In genomic region chr17:8976638-8977037, GRCh38 we compare ENCODE assay signal across 1 cellular context.
TF ChIP-seq lines count a peak whose summit lies in the region.

No MANE protein-coding gene starts in this region.

TF ChIP-seq in GM12878, 131 proteins besides CTCF, POLR2A, EP300 and RAD21 (continued from another document):
- peak; percentile 31; the same call in 1 of the 2 replicates for TF ChIP-seq CREB1 (IDR thresholded peaks at IDR 0.05; ENCODE audit: low read depth)
- TF ChIP-seq ATF7 (IDR thresholded peaks at IDR 0.05; ENCODE audit: low read depth) = peak; percentile 88
- TF ChIP-seq YY1 (IDR thresholded peaks at IDR 0.05; ENCODE audit: low read depth, low read length) = peak; percentile 39; the same call in 1 of the 2 replicates
- TF ChIP-seq SKIL (IDR thresholded peaks at IDR 0.05; ENCODE audit: low read depth, poor library complexity, severe bottlenecking) = peak; percentile 32
- TF ChIP-seq BRCA1 (IDR thresholded peaks at IDR 0.05; ENCODE audit: low read depth, low read length) = no peak
- TF ChIP-seq ATF2 (IDR thresholded peaks at IDR 0.05; ENCODE audit: low read length) = peak; percentile 94
- no peak for TF ChIP-seq ELK1 (IDR thresholded peaks at IDR 0.05; ENCODE audit: low read depth, low read length)
- TF ChIP-seq MEF2B (IDR thresholded peaks at IDR 0.05; ENCODE audit: partially characterized antibody, poor library complexity, severe bottlenecking) = peak; percentile 44
- TF ChIP-seq TCF12 (IDR thresholded peaks at IDR 0.05; ENCODE audit: low read depth, low read length) = peak; percentile 82
- no peak for TF ChIP-seq RCOR1 (conservative IDR thresholded peaks at IDR 0.05; ENCODE audit: low read depth, low read length)
- peak; percentile 47; the same call in 1 of the 2 replicates for TF ChIP-seq RUNX3 (IDR thresholded peaks at IDR 0.05; ENCODE audit: low read length)
- TF ChIP-seq RAD51 (IDR thresholded peaks at IDR 0.05) = 0 out of 2 replicates have a peak, but pooled peaks have one; percentile 34
- peak; percentile 81; the same call in 1 of the 2 replicates for TF ChIP-seq NFIC (IDR thresholded peaks at IDR 0.05; ENCODE audit: low read depth, low read length)
- no peak for TF ChIP-seq ZSCAN29 (IDR thresholded peaks at IDR 0.05)
- TF ChIP-seq BCL3 (IDR thresholded peaks at IDR 0.05; ENCODE audit: borderline replicate concordance, insufficient read depth, low read depth, low read length, poor library complexity, severe bottlenecking) = peak; percentile 93
- peak; percentile 47 to 48 for TF ChIP-seq IKZF2 (IDR thresholded peaks at IDR 0.05)
- peak; percentile 86 for TF ChIP-seq FOXM1 (IDR thresholded peaks at IDR 0.05; ENCODE audit: low read depth, low read length)
- TF ChIP-seq CUX1 (IDR thresholded peaks at IDR 0.05; ENCODE audit: insufficient replicate concordance, low read depth, low read length) = peak; percentile 45
- peak; percentile 51; the same call in 1 of the 2 replicates for TF ChIP-seq ZNF687 (IDR thresholded peaks at IDR 0.05)
- TF ChIP-seq EED (IDR thresholded peaks at IDR 0.05; ENCODE audit: low read depth) = peak; percentile 47; the same call in 1 of the 2 replicates
- TF ChIP-seq JUNB (IDR thresholded peaks at IDR 0.05) = peak; percentile 48; the same call in 1 of the 2 replicates
- TF ChIP-seq TCF3 (IDR thresholded peaks at IDR 0.05; ENCODE audit: borderline replicate concordance, insufficient read depth, low read depth, low read length) = 0 out of 2 replicates have a peak, but pooled peaks have one; percentile 51
